Comparison of ENCODE assay signal across 10 cellular contexts in the genomic region with DNA sequence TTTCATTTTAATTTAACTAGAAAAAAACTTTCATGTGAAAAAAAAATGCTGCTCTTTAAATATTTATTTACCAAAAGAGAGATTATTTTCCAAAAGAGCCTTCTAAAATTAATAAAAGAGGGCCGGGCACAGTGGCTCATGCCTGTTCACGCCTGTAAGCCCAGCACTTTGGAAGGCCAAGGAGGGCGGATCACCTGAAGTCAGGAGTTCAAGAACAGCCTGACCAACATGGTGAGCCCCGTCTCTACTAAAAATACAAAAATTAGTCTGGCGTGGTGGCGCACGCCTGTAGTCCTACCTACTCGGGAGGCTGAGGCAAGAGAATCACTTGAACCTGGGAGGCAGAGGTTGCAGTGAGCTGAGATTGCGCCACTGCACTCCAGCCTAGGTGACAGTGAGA. TPM values are rescaled to one million over a fixed set of nuclear protein-coding genes. Genes with fewer than 3 reads are reported as not detected.
DNase-seq lines count a peak whose midpoint lies in the region; FAIRE-seq and TF ChIP-seq lines count a peak whose summit lies in the region.
"Not testable (repeated sequence)": the region's sequence is repeated elsewhere in the genome, so short reads cannot be mapped to it uniquely, and the experiment has no call there.
"Had no signal": no experiment of that assay in that cellular context is flagged by ENCODE, and none has a peak within 500 bp of the region (broad histone marks: within the 10 kb centered on the region; RNA-seq: fewer than 3 reads in every experiment).

No MANE protein-coding gene starts in this region.

- H3K4me3 ChIP-seq in left ventricle myocardium inferior; kidney (ENCODE audit: low read length in 2 of 2); stomach: not testable (repeated sequence)

- H3K4me1 Mint-ChIP-seq in activated CD4-positive, alpha-beta memory T cell treated with anti-CD3 and anti-CD28 coated beads, Interleukin-2, amount 10 ng/mL, durations not matched to agents 7 days and 5 days: not testable (repeated sequence)

- not testable (repeated sequence) for H3K9me3 Mint-ChIP-seq in activated CD4-positive, alpha-beta memory T cell treated with anti-CD3 and anti-CD28 coated beads, Interleukin-2, amount 10 ng/mL, durations not matched to agents 7 days and 5 days

- intact Hi-C loops in left ventricle myocardium inferior (cut with micrococcal nuclease); kidney (cut with DNase I); posterior vena cava (cut with DNase I); stomach (cut with DNase I; ENCODE audit: low total_unique reads): not testable (repeated sequence)

- H3K27ac ChIP-seq in left ventricle myocardium inferior (replicated peaks); kidney (ENCODE audit: low read depth in 2 of 2, low read length in 2 of 2); stomach: not testable (repeated sequence)

- H3K9ac ChIP-seq in kidney (ENCODE audit: low read length in 2 of 2): not testable (repeated sequence)

- not testable (repeated sequence) for TF ChIP-seq EP300 in stomach (IDR thresholded peaks at IDR 0.05)

- POLR2A ChIA-PET in activated CD4-positive, alpha-beta memory T cell treated with anti-CD3 and anti-CD28 coated beads, Interleukin-2, amount 10 ng/mL, durations not matched to agents 7 days and 5 days (lab: Charles Lee): not testable (repeated sequence)

- not testable (repeated sequence) for H3K27ac Mint-ChIP-seq in activated CD4-positive, alpha-beta memory T cell treated with anti-CD3 and anti-CD28 coated beads, Interleukin-2, amount 10 ng/mL, durations not matched to agents 7 days and 5 days

- CTCF ChIA-PET in activated CD4-positive, alpha-beta memory T cell treated with anti-CD3 and anti-CD28 coated beads, Interleukin-2, amount 10 ng/mL, durations not matched to agents 7 days and 5 days (lab: Charles Lee): not testable (repeated sequence)

- H3K4me1 ChIP-seq in left ventricle myocardium inferior: peaks cover 16% of the 10 kb centered on the region
- not testable (repeated sequence) for H3K4me1 ChIP-seq in kidney (ENCODE audit: control insufficient read depth in 1 of 2, insufficient read depth in 1 of 2, low read depth in 1 of 2, low read length in 2 of 2); stomach

- WGBS in stomach, 5 donors: 94 to 99% (median 97%) methylated on average over 9 of the region's 9 CpGs

- H3K36me3 Mint-ChIP-seq in activated CD4-positive, alpha-beta memory T cell treated with anti-CD3 and anti-CD28 coated beads, Interleukin-2, amount 10 ng/mL, durations not matched to agents 7 days and 5 days (ENCODE audit: low read depth): not testable (repeated sequence)

- not testable (repeated sequence) for TF ChIP-seq CTCF in left ventricle myocardium inferior (IDR thresholded peaks at IDR 0.05; ENCODE audit: borderline replicate concordance); kidney (IDR thresholded peaks at IDR 0.05; ENCODE audit: borderline replicate concordance, extremely low read depth, insufficient read depth); stomach (IDR thresholded peaks at IDR 0.05)

- not testable (repeated sequence) for H3K27me3 ChIP-seq in left ventricle myocardium inferior (ENCODE audit: low read depth); stomach

- not testable (repeated sequence) for H3K4me3 Mint-ChIP-seq in activated CD4-positive, alpha-beta memory T cell treated with anti-CD3 and anti-CD28 coated beads, Interleukin-2, amount 10 ng/mL, durations not matched to agents 7 days and 5 days

- H3K36me3 ChIP-seq in left ventricle myocardium inferior; kidney (ENCODE audit: control insufficient read depth in 1 of 2, insufficient read depth in 2 of 2, low read length in 2 of 2): not testable (repeated sequence)
- peaks cover 0 to 41% (median 38%) of the 10 kb centered on the region in 4 donors for H3K36me3 ChIP-seq in stomach

- not testable (repeated sequence) for TF ChIP-seq POLR2A in stomach (IDR thresholded peaks at IDR 0.05)

- H3K27me3 Mint-ChIP-seq in activated CD4-positive, alpha-beta memory T cell treated with anti-CD3 and anti-CD28 coated beads, Interleukin-2, amount 10 ng/mL, durations not matched to agents 7 days and 5 days: not testable (repeated sequence)

- not testable (repeated sequence) for FAIRE-seq in kidney (lab: Jason Lieb, UNC)

- H3K9me3 ChIP-seq in left ventricle myocardium inferior (replicated peaks); kidney (ENCODE audit: control insufficient read depth in 1 of 2, low read length in 2 of 2); stomach: not testable (repeated sequence)

- DNase-seq in activated CD4-positive, alpha-beta memory T cell treated with anti-CD3 and anti-CD28 coated beads, Interleukin-2, amount 10 ng/mL, durations not matched to agents 7 days and 5 days: peak; percentile 7
- DNase-seq in activated CD8-positive, alpha-beta memory T cell treated with anti-CD3 and anti-CD28 coated beads, Interleukin-2, amount 50 U/mL, for 48 hours: peak; percentile 18
- DNase-seq in left ventricle myocardium inferior (peak; percentile 5), kidney (peak; percentile 14), posterior vena cava (ENCODE audit: low spot score) (peak; percentile 43), stomach (peak; percentile 3)

RNA-seq across cellular contexts. Expression of a gene that starts 48.9 kb away (rescaled TPM):
- under 1 TPM in 1 of 2 experiments, not detected in 1; 0.08 TPM for total RNA-seq in activated CD4-positive, alpha-beta memory T cell treated with anti-CD3 and anti-CD28 coated beads, Interleukin-2, amount 10 ng/mL, durations not matched to agents 7 days and 5 days
- total RNA-seq in left ventricle myocardium inferior (35.7 TPM), kidney (12.4 TPM), posterior vena cava (10 to 100 TPM; 45.7 to 55.9 TPM), stomach (10 to 100 TPM in 4 of 5 donors, 1 to 10 TPM in 1; 7.8 to 26.3 (median 14.0) TPM)
- polyA plus RNA-seq in kidney (ENCODE audit: insufficient read depth, low read depth, low replicate concordance) (4.3 TPM), stomach (1 to 10 TPM; 5.7 to 6.1 (median 5.7) TPM)
- total RNA-seq: CD4-positive, alpha-beta memory T cell; CD4-positive, CD25-positive, alpha-beta regulatory T cell; CD8-positive, alpha-beta memory T cell had no signal
- polyA plus RNA-seq: CD14-positive monocyte; CD4-positive, alpha-beta memory T cell; CD4-positive, CD25-positive, alpha-beta regulatory T cell; CD8-positive, alpha-beta memory T cell had no signal
